In the genomic region with DNA sequence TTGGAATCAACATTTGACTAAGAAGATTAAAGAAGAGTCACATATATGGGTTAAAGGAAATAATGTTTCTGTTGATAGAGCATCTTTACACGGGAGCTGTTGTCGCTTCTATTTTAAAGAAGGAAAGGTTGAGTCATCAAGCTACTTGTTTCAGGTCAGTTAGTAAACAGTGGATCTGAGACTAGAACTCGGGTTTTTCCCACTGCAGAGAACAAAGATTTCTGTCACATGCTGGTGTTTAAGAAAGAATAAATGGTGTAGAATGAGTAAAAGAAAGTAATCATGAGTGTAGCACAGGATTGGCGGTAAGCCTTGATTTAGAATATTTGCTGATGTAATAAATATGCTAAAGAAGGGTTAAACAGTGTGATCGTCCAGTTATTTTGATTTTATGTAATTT, we compare ENCODE assay signal across 11 cellular contexts.
DNase-seq lines count a peak whose midpoint lies in the region; ATAC-seq lines count a peak whose summit lies in the region.
"Had no signal": no experiment of that assay in that cellular context is flagged by ENCODE, and none has a peak within 500 bp of the region (broad histone marks: within the 10 kb centered on the region; RNA-seq: fewer than 3 reads in every experiment).

No MANE protein-coding gene starts in this region.

- DNase-seq in CD1c-positive myeloid dendritic cell (ENCODE audit: extremely low spot score): peak; percentile 49
- no peak for DNase-seq in activated T-helper 1 cell treated with anti-CD3 and anti-CD28 coated beads, Interleukin-12 subunit alpha, Interleukin-12 subunit beta, Interleukin-2, Interleukin-4 antibody, amounts not matched to agents 30 ng/mL and 10 ng/mL and 1 ng/mL, durations not matched to agents 14 hours and 24 hours and 36 hours (ENCODE audit: low spot score)
- no peak for DNase-seq in NCI-H526 (lab: John Stamatoyannopoulos, UW)
- no peak for DNase-seq in DMS 273 treated with DMSO at 0.1 percent for 48 hours (lab: John Stamatoyannopoulos, UW)
- no peak for DNase-seq in UCSD-AML1 (lab: John Stamatoyannopoulos, UW; ENCODE audit: unreplicated experiment)
- DNase-seq in superior temporal gyrus (ENCODE audit: extremely low spot score): no peak
- DNase-seq: Caco-2, erythroblast, left cardiac atrium had no signal

- no peaks in the 10 kb centered on the region for H3K4me1 Mint-ChIP-seq in activated T-helper 1 cell treated with anti-CD3 and anti-CD28 coated beads, Interleukin-12 subunit alpha, Interleukin-12 subunit beta, Interleukin-2, Interleukin-4 antibody, amounts not matched to agents 30 ng/mL and 10 ng/mL and 1 ng/mL, durations not matched to agents 14 hours and 24 hours and 36 hours (ENCODE audit: low read depth)

- no peaks in the 10 kb centered on the region for H3K27me3 Mint-ChIP-seq in activated T-helper 1 cell treated with anti-CD3 and anti-CD28 coated beads, Interleukin-12 subunit alpha, Interleukin-12 subunit beta, Interleukin-2, Interleukin-4 antibody, amounts not matched to agents 30 ng/mL and 10 ng/mL and 1 ng/mL, durations not matched to agents 14 hours and 24 hours and 36 hours (ENCODE audit: insufficient read depth)

- no peaks in the 10 kb centered on the region for H3K9me3 Mint-ChIP-seq in activated T-helper 1 cell treated with anti-CD3 and anti-CD28 coated beads, Interleukin-12 subunit alpha, Interleukin-12 subunit beta, Interleukin-2, Interleukin-4 antibody, amounts not matched to agents 30 ng/mL and 10 ng/mL and 1 ng/mL, durations not matched to agents 14 hours and 24 hours and 36 hours

- peak overlapping the region; percentile 61 for H3K27ac Mint-ChIP-seq in activated T-helper 1 cell treated with anti-CD3 and anti-CD28 coated beads, Interleukin-12 subunit alpha, Interleukin-12 subunit beta, Interleukin-2, Interleukin-4 antibody, amounts not matched to agents 30 ng/mL and 10 ng/mL and 1 ng/mL, durations not matched to agents 14 hours and 24 hours and 36 hours

- no peak overlapping the region for H3K4me3 Mint-ChIP-seq in activated T-helper 1 cell treated with anti-CD3 and anti-CD28 coated beads, Interleukin-12 subunit alpha, Interleukin-12 subunit beta, Interleukin-2, Interleukin-4 antibody, amounts not matched to agents 30 ng/mL and 10 ng/mL and 1 ng/mL, durations not matched to agents 14 hours and 24 hours and 36 hours

- no peaks in the 10 kb centered on the region for H3K36me3 Mint-ChIP-seq in activated T-helper 1 cell treated with anti-CD3 and anti-CD28 coated beads, Interleukin-12 subunit alpha, Interleukin-12 subunit beta, Interleukin-2, Interleukin-4 antibody, amounts not matched to agents 30 ng/mL and 10 ng/mL and 1 ng/mL, durations not matched to agents 14 hours and 24 hours and 36 hours (ENCODE audit: low read depth)

- ATAC-seq in GM18858 (IDR thresholded peaks at IDR 0.05; ENCODE audit: unreplicated experiment): peak; percentile 83
- peak; percentile 85 for ATAC-seq in HG03060 (IDR thresholded peaks at IDR 0.05; ENCODE audit: low read depth, unreplicated experiment)

- intact Hi-C loops in activated T-helper 1 cell treated with anti-CD3 and anti-CD28 coated beads, Interleukin-12 subunit alpha, Interleukin-12 subunit beta, Interleukin-2, Interleukin-4 antibody, amounts not matched to agents 30 ng/mL and 10 ng/mL and 1 ng/mL, durations not matched to agents 14 hours and 24 hours and 36 hours (cut with micrococcal nuclease): loop anchor here (1.0 to 10.0 kb wide), 3 partner anchors 138 to 460 kb away; a partner anchor contains a TSS
